21 cellular contexts compared by ENCODE assay signal in genomic region chr9:96523429-96523828, GRCh38.
A peak's percentile ranks its signal among the peaks of the same experiment; 100 is the strongest.
DNase-seq lines count a peak whose midpoint lies in the region; ATAC-seq and TF ChIP-seq lines count a peak whose summit lies in the region.
"Had no signal": no experiment of that assay in that cellular context is flagged by ENCODE, and none has a peak within 500 bp of the region (broad histone marks: within the 10 kb centered on the region; RNA-seq: fewer than 3 reads in every experiment).

No MANE protein-coding gene starts in this region.

- WGBS in psoas muscle, 3 donors, result 81 to 89% (median 86%) methylated on average over 6 of the region's 6 CpGs

- H3K9me3 ChIP-seq in psoas muscle, result no peaks in the 10 kb centered on the region
- H3K9me3 ChIP-seq in upper lobe of right lung, result no peaks in the 10 kb centered on the region
- H3K9me3 ChIP-seq: BE2C, right lobe of liver, transverse colon had no signal

- H3K4me3 ChIP-seq in psoas muscle (no peak overlapping the region), upper lobe of right lung (no peak overlapping the region)
- H3K4me3 ChIP-seq: right lobe of liver, transverse colon had no signal

- H3K36me3 ChIP-seq in psoas muscle (ENCODE audit: insufficient read depth in 1 of 2, low read depth in 1 of 2), result no peaks in the 10 kb centered on the region
- peaks cover 13% of the 10 kb centered on the region for H3K36me3 ChIP-seq in upper lobe of right lung
- H3K36me3 ChIP-seq: BE2C, transverse colon had no signal

- no peak for TF ChIP-seq CTCF in psoas muscle (IDR thresholded peaks at IDR 0.05)
- TF ChIP-seq CTCF in upper lobe of right lung (IDR thresholded peaks at IDR 0.05), result no peak

- peak; percentile 68 for DNase-seq in Right ventricle myocardium inferior (ENCODE audit: missing footprints)
- DNase-seq in cardiac septum (ENCODE audit: low spot score), result no peak
- peak; percentile 78 for DNase-seq in left cardiac atrium
- peak in 1 of 2 donors; percentile 47 for DNase-seq in psoas muscle
- DNase-seq in upper lobe of right lung, result no peak
- DNase-seq in putamen (ENCODE audit: low spot score), result no peak
- no peak for DNase-seq in foreskin melanocyte
- DNase-seq: activated CD4-positive, alpha-beta T cell treated with anti-CD3 and anti-CD28 coated beads for 4 hours; BE2C; DND-41; effector memory CD4-positive, alpha-beta T cell; glutamatergic neuron; NCI-H1092; NCI-H2029; right lobe of liver; SHP77 treated with DMSO at 0.1 percent for 48 hours; transverse colon had no signal

- intact Hi-C loops in Right ventricle myocardium inferior (cut with DNase I), result no loop called here
- intact Hi-C loops in cardiac septum (cut with DNase I), result no loop called here
- intact Hi-C loops in left cardiac atrium (cut with DNase I), result no loop called here
- intact Hi-C loops in psoas muscle (cut with DNase I), result loop anchor here in 1 of 2 donors (10.0 kb wide), 1 partner anchor 61 kb away; no protein-coding TSS in a partner anchor
- intact Hi-C loops in upper lobe of right lung (cut with DNase I), result no loop called here

- H3K4me1 ChIP-seq in psoas muscle (no peaks in the 10 kb centered on the region), upper lobe of right lung (peaks cover 5% of the 10 kb centered on the region)
- H3K4me1 ChIP-seq: BE2C, transverse colon had no signal

- peak; percentile 92 for ATAC-seq in Right ventricle myocardium inferior
- ATAC-seq in left cardiac atrium, result peak; percentile 92 to 96
- ATAC-seq in psoas muscle, result peak in 1 of 4 donors; percentile 65
- ATAC-seq in upper lobe of right lung, result no peak
- ATAC-seq in GM18502 (IDR thresholded peaks at IDR 0.05; ENCODE audit: poor library complexity, unreplicated experiment), result no peak
- ATAC-seq: activated naive CD4-positive, alpha-beta T cell treated with anti-CD3 and anti-CD28 coated beads, Interleukin-2, amount 50 U/mL, for 72 hours; esophagus mucosa; HCT116 had no signal

- H3K27ac ChIP-seq in psoas muscle, result peak overlapping the region; percentile 21
- H3K27ac ChIP-seq in upper lobe of right lung, result no peak overlapping the region
- H3K27ac ChIP-seq: transverse colon had no signal

- H3K27me3 ChIP-seq in psoas muscle (ENCODE audit: insufficient read depth in 3 of 3, low read length in 2 of 3), result no peaks in the 10 kb centered on the region
- H3K27me3 ChIP-seq in upper lobe of right lung, result no peaks in the 10 kb centered on the region
- H3K27me3 ChIP-seq: BE2C, right lobe of liver, transverse colon had no signal

Comparison
In these comparisons a context has a peak if more than half of its experiments do, and no peak if none do; other contexts are left out.
1. DNase-seq: peak in Right ventricle myocardium inferior (single experiment) and left cardiac atrium (single experiment); none in cardiac septum (single experiment), upper lobe of right lung (single experiment), putamen (single experiment) and foreskin melanocyte (single experiment).
2. ATAC-seq: peak in Right ventricle myocardium inferior (single experiment) and left cardiac atrium (2 of 2); none in upper lobe of right lung (single experiment) and GM18502 (single experiment).